In the genomic region with DNA sequence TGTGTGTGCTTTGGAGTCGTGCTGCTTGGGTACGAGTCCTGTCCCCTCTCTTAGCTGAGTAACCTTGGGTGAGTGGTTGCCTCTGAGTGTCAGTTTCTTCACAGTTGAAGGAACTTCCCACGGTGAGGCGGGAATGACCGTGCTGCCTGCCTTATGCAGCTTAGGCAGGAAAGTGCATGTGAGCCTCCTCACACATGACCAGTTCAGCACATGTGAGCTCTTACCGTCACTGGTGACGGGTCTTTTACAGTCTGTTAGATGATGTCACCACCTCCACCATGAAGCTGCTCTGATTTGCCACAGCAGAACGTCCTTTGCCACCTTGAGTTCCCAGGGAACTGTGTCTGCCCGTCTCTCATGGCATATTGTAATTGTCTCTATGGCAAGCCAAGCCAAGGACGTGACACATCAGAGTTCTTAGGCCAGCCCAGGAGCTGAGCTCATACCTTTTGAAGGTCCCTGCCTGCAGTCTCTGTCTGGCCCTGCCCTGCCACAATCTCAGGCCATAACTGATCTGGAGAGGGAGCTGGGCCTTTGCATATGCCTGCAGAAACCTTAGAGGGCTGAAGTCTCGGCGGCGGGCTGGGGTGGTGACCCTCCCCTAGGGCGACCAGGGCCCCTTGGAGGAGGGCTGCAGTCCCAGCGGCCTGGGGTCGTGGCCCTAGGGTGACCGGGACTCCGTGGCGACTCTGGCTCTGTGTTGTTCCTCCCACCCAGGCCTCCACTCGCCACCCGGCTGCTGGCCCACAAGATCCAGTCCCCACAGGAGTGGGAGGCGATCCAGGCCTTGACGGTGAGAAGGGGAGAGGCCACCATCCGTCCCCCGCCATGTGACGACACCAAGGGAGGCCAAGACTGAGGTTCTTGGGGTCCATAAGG, we compare ENCODE assay signal across 16 cellular contexts. TPM values are rescaled to one million over a fixed set of nuclear protein-coding genes. Genes with fewer than 3 reads are reported as not detected.
"Had no signal": no experiment of that assay in that cellular context is flagged by ENCODE, and none has a peak within 500 bp of the region (broad histone marks: within the 10 kb centered on the region; RNA-seq: fewer than 3 reads in every experiment).

No MANE protein-coding gene starts in this region.

- H3K4me1 Mint-ChIP-seq: activated T-helper 17 cell treated with anti-CD3 and anti-CD28 coated beads, Interleukin-2, amount 50 U/mL, for 72 hours; central memory CD8-positive, alpha-beta T cell had no signal

- ATAC-seq: activated T-helper 17 cell treated with anti-CD3 and anti-CD28 coated beads, Interleukin-2, amount 50 U/mL, for 72 hours had no signal

- H3K9me3 Mint-ChIP-seq: activated naive CD4-positive, alpha-beta T cell treated with anti-CD3 and anti-CD28 coated beads, Interleukin-2, amount 10 ng/mL, durations not matched to agents 7 days and 5 days; activated T-helper 17 cell treated with anti-CD3 and anti-CD28 coated beads, Interleukin-2, amount 50 U/mL, for 72 hours; central memory CD8-positive, alpha-beta T cell; type B pancreatic cell had no signal

- H3K36me3 Mint-ChIP-seq: type B pancreatic cell had no signal

- H3K4me3 ChIP-seq: hepatocyte, skin epidermis had no signal

- H3K27me3 Mint-ChIP-seq: activated naive CD4-positive, alpha-beta T cell treated with anti-CD3 and anti-CD28 coated beads, Interleukin-2, amount 10 ng/mL, durations not matched to agents 7 days and 5 days; activated T-helper 17 cell treated with anti-CD3 and anti-CD28 coated beads, Interleukin-2, amount 50 U/mL, for 72 hours; central memory CD8-positive, alpha-beta T cell; type B pancreatic cell had no signal

- H3K9me3 ChIP-seq: neutrophil had no signal

- H3K27ac Mint-ChIP-seq: activated naive CD4-positive, alpha-beta T cell treated with anti-CD3 and anti-CD28 coated beads, Interleukin-2, amount 10 ng/mL, durations not matched to agents 7 days and 5 days; activated T-helper 17 cell treated with anti-CD3 and anti-CD28 coated beads, Interleukin-2, amount 50 U/mL, for 72 hours; type B pancreatic cell had no signal

- H3K27me3 ChIP-seq: hepatocyte, neutrophil had no signal

- H3K27ac ChIP-seq: hepatocyte, neutrophil, skin epidermis, VCaP had no signal

- H3K4me3 Mint-ChIP-seq: activated naive CD4-positive, alpha-beta T cell treated with anti-CD3 and anti-CD28 coated beads, Interleukin-2, amount 10 ng/mL, durations not matched to agents 7 days and 5 days; activated T-helper 17 cell treated with anti-CD3 and anti-CD28 coated beads, Interleukin-2, amount 50 U/mL, for 72 hours; central memory CD8-positive, alpha-beta T cell; type B pancreatic cell had no signal

- DNase-seq: activated CD4-positive, alpha-beta T cell treated with anti-CD3 and anti-CD28 coated beads for 48 hours; activated naive CD4-positive, alpha-beta T cell treated with anti-CD3 and anti-CD28 coated beads, Interleukin-2, amount 10 ng/mL, durations not matched to agents 7 days and 5 days; cortex of kidney; effector CD8-positive, alpha-beta T cell; posterior cingulate gyrus; substantia nigra; T-helper 9 cell had no signal

RNA-seq across cellular contexts. Expression of gene SH3BP1, which starts 23.0 kb away (rescaled TPM):
- total RNA-seq: myocyte had no signal

RNA-seq across cellular contexts. Expression of gene LGALS2, which starts 36.6 kb away (rescaled TPM):
- total RNA-seq: activated T-helper 17 cell treated with anti-CD3 and anti-CD28 coated beads, Interleukin-2, amount 50 U/mL, for 72 hours; kidney epithelial cell; myocyte had no signal
